2 cellular contexts compared by ENCODE assay signal in the genomic region with DNA sequence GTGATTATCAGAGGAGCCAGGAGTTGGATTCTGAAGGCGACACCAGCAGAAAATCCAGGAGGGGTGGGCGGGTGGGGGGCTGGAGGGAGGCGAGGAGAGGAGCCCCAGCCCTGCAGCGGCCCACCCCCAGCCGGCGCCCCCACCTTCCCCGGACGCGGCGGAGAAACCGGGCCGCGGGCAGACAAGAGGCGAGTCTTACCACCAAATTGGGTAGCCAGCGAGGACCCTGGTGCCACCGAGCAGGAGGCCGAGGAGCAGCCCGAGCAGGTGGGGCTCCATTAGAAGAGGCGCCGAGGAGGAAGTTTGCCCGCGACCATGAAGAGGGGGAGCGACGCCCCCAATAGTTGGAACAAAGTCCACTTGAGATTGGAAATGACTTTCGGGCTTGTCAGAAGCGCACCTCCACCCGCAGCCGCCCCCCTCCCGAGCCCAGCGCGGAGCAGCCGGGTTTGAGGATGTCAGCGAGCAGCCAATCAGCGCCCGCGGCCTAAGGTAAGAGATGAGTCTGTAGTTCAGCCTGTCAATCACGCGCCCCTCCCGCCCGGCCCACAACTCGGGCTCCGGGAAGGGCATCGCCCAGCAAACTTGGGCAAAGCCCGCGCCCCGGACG.
TF ChIP-seq lines count a peak whose summit lies in the region.

A gene with protein sequence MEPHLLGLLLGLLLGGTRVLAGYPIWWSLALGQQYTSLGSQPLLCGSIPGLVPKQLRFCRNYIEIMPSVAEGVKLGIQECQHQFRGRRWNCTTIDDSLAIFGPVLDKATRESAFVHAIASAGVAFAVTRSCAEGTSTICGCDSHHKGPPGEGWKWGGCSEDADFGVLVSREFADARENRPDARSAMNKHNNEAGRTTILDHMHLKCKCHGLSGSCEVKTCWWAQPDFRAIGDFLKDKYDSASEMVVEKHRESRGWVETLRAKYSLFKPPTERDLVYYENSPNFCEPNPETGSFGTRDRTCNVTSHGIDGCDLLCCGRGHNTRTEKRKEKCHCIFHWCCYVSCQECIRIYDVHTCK (minus strand): TSS at position 374 of the 610 bp plus-strand sequence. CDS start 95 bp downstream, at position 279.

TF ChIP-seq in SK-N-SH, 30 proteins besides CTCF, POLR2A, EP300 and RAD21 (continued from another document):
- no peak for TF ChIP-seq TCF12 (IDR thresholded peaks at IDR 0.05)

TF ChIP-seq in GM12878, 131 proteins besides CTCF, POLR2A, EP300 and RAD21 (continued from another document):
- TF ChIP-seq PBX3 (IDR thresholded peaks at IDR 0.05; ENCODE audit: insufficient replicate concordance, low read depth, low read length): peak; percentile 31
